ENCODE assay signal across 8 cellular contexts in the genomic region with DNA sequence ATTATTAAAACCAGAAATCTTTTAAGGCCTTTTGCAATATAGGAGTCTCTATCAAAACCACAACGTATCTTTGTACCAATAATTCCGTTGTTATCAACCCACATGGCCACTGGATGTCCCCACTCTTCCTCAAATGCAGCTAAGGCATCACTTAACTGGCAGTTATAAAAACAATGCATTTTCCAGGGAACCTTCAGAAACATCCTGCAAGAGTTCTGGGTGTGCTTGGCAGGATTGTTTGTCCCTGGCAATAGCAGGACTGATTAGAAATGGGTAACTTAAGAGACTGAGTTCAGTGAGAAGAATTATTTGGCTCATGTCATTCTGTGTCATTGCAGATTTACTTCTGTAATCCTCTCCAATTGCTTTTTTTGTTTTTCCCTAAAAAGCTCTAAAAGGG.
A peak's percentile ranks its signal among the peaks of the same experiment; 100 is the strongest.
DNase-seq lines count a peak whose midpoint lies in the region; ATAC-seq and TF ChIP-seq lines count a peak whose summit lies in the region.

No MANE protein-coding gene starts in this region.

- H3K27ac ChIP-seq in iPS DF 6.9 (ENCODE audit: low read length) (no peak overlapping the region), upper lobe of right lung (no peak overlapping the region)

- H3K4me1 ChIP-seq in iPS DF 6.9 (ENCODE audit: control insufficient read depth, insufficient read depth, low read length) (no peaks in the 10 kb centered on the region), upper lobe of right lung (no peaks in the 10 kb centered on the region)

- DNase-seq in A172 (ENCODE audit: low spot score) (peak; percentile 12), NCI-H2081 (lab: John Stamatoyannopoulos, UW) (peak; percentile 84 to 89), amniotic epithelial cell (ENCODE audit: low read depth) (peak; percentile 55), iPS DF 6.9 (ENCODE audit: low read depth, low spot score) (peak; percentile 33), upper lobe of right lung (no peak)

- H3K9me3 ChIP-seq in iPS DF 6.9 (ENCODE audit: control insufficient read depth, insufficient read depth, low read length) = no peaks in the 10 kb centered on the region
- no peaks in the 10 kb centered on the region for H3K9me3 ChIP-seq in upper lobe of right lung

- no peaks in the 10 kb centered on the region for H3K27me3 ChIP-seq in iPS DF 6.9 (ENCODE audit: control insufficient read depth, insufficient read depth, low read length)
- no peaks in the 10 kb centered on the region for H3K27me3 ChIP-seq in upper lobe of right lung

- H3K36me3 ChIP-seq in iPS DF 6.9 (ENCODE audit: control insufficient read depth, insufficient read depth, low read length) = no peaks in the 10 kb centered on the region
- no peaks in the 10 kb centered on the region for H3K36me3 ChIP-seq in upper lobe of right lung

- H3K4me3 ChIP-seq in iPS DF 6.9 (ENCODE audit: low read length) (no peak overlapping the region), upper lobe of right lung (no peak overlapping the region)

- no CpG with 5 or more reads among the region's 2 CpGs for WGBS in iPS DF 6.9 (ENCODE audit: insufficient coverage, insufficient read length)

- intact Hi-C loops in upper lobe of right lung (cut with DNase I) = no loop called here

- TF ChIP-seq CTCF in upper lobe of right lung (IDR thresholded peaks at IDR 0.05) = peak; percentile 49

- ATAC-seq in GM18867 (IDR thresholded peaks at IDR 0.05; ENCODE audit: unreplicated experiment) = peak; percentile 59
- peak; percentile 83 for ATAC-seq in upper lobe of right lung
- no peak for ATAC-seq in GM19455 (IDR thresholded peaks at IDR 0.05; ENCODE audit: unreplicated experiment)
- no peak for ATAC-seq in HG03457 (IDR thresholded peaks at IDR 0.05; ENCODE audit: unreplicated experiment)

Comparison
In these comparisons a context has a peak if more than half of its experiments do, and no peak if none do; other contexts are left out.
1. ATAC-seq: peak in GM18867 (single experiment) and upper lobe of right lung (single experiment); none in GM19455 (single experiment) and HG03457 (single experiment).